ENCODE assay signal across 28 cellular contexts in genomic region chr2:219410390-219410789, GRCh38. TPM values are rescaled to one million over a fixed set of nuclear protein-coding genes. Genes with fewer than 3 reads are reported as not detected.
DNase-seq lines count a peak whose midpoint lies in the region; ATAC-seq and TF ChIP-seq lines count a peak whose summit lies in the region.
"Had no signal": no experiment of that assay in that cellular context is flagged by ENCODE, and none has a peak within 500 bp of the region (broad histone marks: within the 10 kb centered on the region; RNA-seq: fewer than 3 reads in every experiment).

No MANE protein-coding gene starts in this region.

- TF ChIP-seq EP300 in sigmoid colon (IDR thresholded peaks at IDR 0.05), result peak in 2 of 4 donors; percentile 23 to 69

- H3K9ac ChIP-seq in endodermal cell (ENCODE audit: extremely low read depth, low read length, poor library complexity, severe bottlenecking), result no peak overlapping the region
- H3K9ac ChIP-seq: BLaER1 treated with 17β-estradiol and CSF1 and Interleukin-3, amounts not matched to agents 10 nM and 100 nM; GM23248 had no signal

- 89 to 91% methylated on average over 7 to 8 of the region's 8 CpGs for whole genome bisulfite sequencing in endodermal cell (ENCODE audit: insufficient coverage in 1 of 2, insufficient read length in 1 of 2), 2 experiments
- 89 to 94% methylated on average over 8 of the region's 8 CpGs for WGBS in sigmoid colon, 2 donors

- H3K27ac ChIP-seq in endodermal cell (ENCODE audit: low read depth, low read length) (no peak overlapping the region), muscle layer of duodenum (ENCODE audit: low read length) (peak overlapping the region; percentile 92), sigmoid colon (peak overlapping the region; percentile 88 to 99 (median 96))
- H3K27ac ChIP-seq: A549; BLaER1 treated with 17β-estradiol and CSF1 and Interleukin-3, amounts not matched to agents 10 nM and 100 nM; GM23248; PC-9; SJSA1 had no signal

- no peak overlapping the region for H3K27ac Mint-ChIP-seq in endodermal cell
- no peak overlapping the region for H3K27ac Mint-ChIP-seq in nephron progenitor cell
- H3K27ac Mint-ChIP-seq: CD4-positive, alpha-beta T cell; H9 had no signal

- H3K4me1 ChIP-seq in endodermal cell (ENCODE audit: control insufficient read depth, insufficient read depth, low read length) (no peaks in the 10 kb centered on the region), muscle layer of duodenum (ENCODE audit: control insufficient read depth in 1 of 2, insufficient read depth in 2 of 2, low read length in 2 of 2) (no peaks in the 10 kb centered on the region), sigmoid colon (peaks cover 0 to 65% (median 55%) of the 10 kb centered on the region in 4 donors)

- H3K9me3 Mint-ChIP-seq in endodermal cell (peaks cover 9% of the 10 kb centered on the region), nephron progenitor cell (peaks cover 23% of the 10 kb centered on the region)
- H3K9me3 Mint-ChIP-seq: CD4-positive, alpha-beta T cell had no signal

- DNase-seq in H7 (peak; percentile 19), endodermal cell (peak; percentile 41), sigmoid colon (no peak), nephron progenitor cell (no peak), SHP77 (lab: John Stamatoyannopoulos, UW) (no peak)
- DNase-seq: AML-193; CD4-positive, alpha-beta T cell; COR-L47; DMS53; GM23248; H9; NCI-H1048; NCI-H1436; NCI-H187 treated with DMSO at 0.1 percent for 48 hours; NCI-H2107; NCI-H446; NCI-H524 treated with DMSO at 0.1 percent for 48 hours; NCI-H774; NK-92 treated with Interleukin-12 subunit alpha and Interleukin-12 subunit beta, amount 100 ng/mL, for 24 hours; PC-9 had no signal

- no peak for TF ChIP-seq POLR2A in sigmoid colon (IDR thresholded peaks at IDR 0.05)

- no peak overlapping the region for H3K4me3 Mint-ChIP-seq in endodermal cell
- H3K4me3 Mint-ChIP-seq in nephron progenitor cell, result no peak overlapping the region
- H3K4me3 Mint-ChIP-seq: CD4-positive, alpha-beta T cell; H9 had no signal

- TF ChIP-seq CTCF in endodermal cell (conservative IDR thresholded peaks at IDR 0.05) (no peak), sigmoid colon (IDR thresholded peaks at IDR 0.05) (no peak), nephron progenitor cell (IDR thresholded peaks at IDR 0.05) (no peak)

- H3K36me3 ChIP-seq in H7 (replicated peaks; ENCODE audit: control insufficient read depth, insufficient read depth, low read length) (no peaks in the 10 kb centered on the region), endodermal cell (ENCODE audit: control insufficient read depth, insufficient read depth, low read length) (no peaks in the 10 kb centered on the region), muscle layer of duodenum (ENCODE audit: control insufficient read depth in 1 of 2, insufficient read depth in 2 of 2, low read length in 2 of 2) (no peaks in the 10 kb centered on the region), sigmoid colon (no peaks in the 10 kb centered on the region)
- H3K36me3 ChIP-seq: BLaER1 treated with 17β-estradiol and CSF1 and Interleukin-3, amounts not matched to agents 10 nM and 100 nM; SJSA1 had no signal

- peaks cover 6% of the 10 kb centered on the region for H3K9me3 ChIP-seq in endodermal cell (ENCODE audit: control insufficient read depth, low read length)
- no peaks in the 10 kb centered on the region for H3K9me3 ChIP-seq in muscle layer of duodenum (ENCODE audit: control insufficient read depth in 1 of 2, low read length in 2 of 2)
- H3K9me3 ChIP-seq in sigmoid colon, result peaks cover 0 to 2% (median 0%) of the 10 kb centered on the region in 4 donors

- H3K4me3 ChIP-seq in H7 (ENCODE audit: insufficient read depth, low read depth, low read length) (no peak overlapping the region), endodermal cell (ENCODE audit: low read length) (no peak overlapping the region), muscle layer of duodenum (ENCODE audit: low read depth in 1 of 2, low read length in 2 of 2) (peak overlapping the region in 1 of 2 donors; percentile 17), sigmoid colon (no peak overlapping the region)
- H3K4me3 ChIP-seq: A549; BLaER1 treated with 17β-estradiol and CSF1 and Interleukin-3, amounts not matched to agents 10 nM and 100 nM; GM23248; PC-9; SJSA1 had no signal

- H3K4me1 Mint-ChIP-seq in endodermal cell, result no peaks in the 10 kb centered on the region
- H3K4me1 Mint-ChIP-seq in nephron progenitor cell, result peaks cover 30% of the 10 kb centered on the region

- intact Hi-C loops in sigmoid colon (cut with DNase I), result no loop called here

- H3K27me3 Mint-ChIP-seq in endodermal cell (ENCODE audit: insufficient read depth) (peaks cover 10% of the 10 kb centered on the region), nephron progenitor cell (ENCODE audit: low read depth, poor library complexity) (peaks cover 13% of the 10 kb centered on the region)

- ATAC-seq in HG03025 (IDR thresholded peaks at IDR 0.05; ENCODE audit: low FRiP score, unreplicated experiment) (no peak), GM18498 (IDR thresholded peaks at IDR 0.05; ENCODE audit: unreplicated experiment) (no peak)
- ATAC-seq: A549, Right ventricle myocardium inferior had no signal

- H3K36me3 Mint-ChIP-seq in endodermal cell (ENCODE audit: low read depth) (no peaks in the 10 kb centered on the region), nephron progenitor cell (ENCODE audit: low read depth) (no peaks in the 10 kb centered on the region)

- H3K27me3 ChIP-seq in H7 (ENCODE audit: control insufficient read depth, insufficient read depth, low read length) (no peaks in the 10 kb centered on the region), endodermal cell (ENCODE audit: control insufficient read depth, insufficient read depth, low read length, poor library complexity, severe bottlenecking) (no peaks in the 10 kb centered on the region), muscle layer of duodenum (ENCODE audit: low read depth, low read length) (no peaks in the 10 kb centered on the region), sigmoid colon (no peaks in the 10 kb centered on the region)
- H3K27me3 ChIP-seq: BLaER1 treated with 17β-estradiol and CSF1 and Interleukin-3, amounts not matched to agents 10 nM and 100 nM had no signal

RNA-seq across cellular contexts. Expression of gene DES, which starts 7.8 kb away (rescaled TPM):
- total RNA-seq in H7 (2014; rRNA removed; shearing (Covaris generic)), result 14.7 and 18.8 TPM in 2 replicates
- 1 to 10 TPM; 1.1 to 3.5 TPM for total RNA-seq in endodermal cell
- polyA plus RNA-seq in endodermal cell (2013, experiment 1 of 2), result 0.96 TPM
- polyA plus RNA-seq in endodermal cell (2013, experiment 2 of 2), result 0.99 TPM
- total RNA-seq in sigmoid colon, result over 10,000 TPM in 3 of 4 donors, 1,000 to 10,000 TPM in 1; 7,366 to 30,562 (median 13,340) TPM
- 100 to 1,000 TPM in 2 of 3 donors, 10 to 100 TPM in 1; 35.1 to 264 (median 162) TPM for polyA plus RNA-seq in sigmoid colon
- total RNA-seq: CD4-positive, alpha-beta T cell; G401; PC-9 had no signal

RNA-seq across cellular contexts. Expression of gene DNPEP, which starts 22.7 kb away (rescaled TPM):
- 44.8 and 55.5 TPM in 2 replicates for total RNA-seq in H7 (2014; rRNA removed; shearing (Covaris generic))
- total RNA-seq in endodermal cell (10 to 100 TPM; 54.6 to 76.1 TPM), sigmoid colon (10 to 100 TPM; 43.2 to 62.8 (median 53.1) TPM)
- 48.9 TPM for polyA plus RNA-seq in endodermal cell (2013, experiment 1 of 2)
- polyA plus RNA-seq in endodermal cell (2013, experiment 2 of 2), result 41.6 TPM
- polyA plus RNA-seq in sigmoid colon, result 100 to 1,000 TPM; 108 to 137 (median 132) TPM

RNA-seq across cellular contexts. Expression of gene SPEG, which starts 24.3 kb away (rescaled TPM):
- total RNA-seq in H7 (2014; rRNA removed; shearing (Covaris generic)), result 25.3 and 27.4 TPM in 2 replicates
- total RNA-seq in endodermal cell (10 to 100 TPM; 23.1 to 29.8 TPM), sigmoid colon (100 to 1,000 TPM; 123 to 321 (median 194) TPM)
- polyA plus RNA-seq in endodermal cell (2013, experiment 1 of 2), result 42.6 TPM
- polyA plus RNA-seq in endodermal cell (2013, experiment 2 of 2), result 38.8 TPM
- polyA plus RNA-seq in sigmoid colon, result 10 to 100 TPM in 2 of 3 donors, 1 to 10 TPM in 1; 6.0 to 25.4 (median 13.4) TPM

Comparison
In these comparisons a context has a peak if more than half of its experiments do, and no peak if none do; other contexts are left out.
1. DNase-seq: peak in H7 (single experiment) and endodermal cell (single experiment); none in sigmoid colon (single experiment), nephron progenitor cell (single experiment) and SHP77 (0 of 2).
2. RNA of gene DES, which starts 7.8 kb away (total RNA-seq): 7,366 to 30,562 TPM in sigmoid colon; 14.7 to 18.8 TPM in H7 and 1.1 to 3.5 TPM in endodermal cell; every median in the first group is over 100 times any median in the second.